9 cellular contexts compared by ENCODE assay signal in the genomic region with DNA sequence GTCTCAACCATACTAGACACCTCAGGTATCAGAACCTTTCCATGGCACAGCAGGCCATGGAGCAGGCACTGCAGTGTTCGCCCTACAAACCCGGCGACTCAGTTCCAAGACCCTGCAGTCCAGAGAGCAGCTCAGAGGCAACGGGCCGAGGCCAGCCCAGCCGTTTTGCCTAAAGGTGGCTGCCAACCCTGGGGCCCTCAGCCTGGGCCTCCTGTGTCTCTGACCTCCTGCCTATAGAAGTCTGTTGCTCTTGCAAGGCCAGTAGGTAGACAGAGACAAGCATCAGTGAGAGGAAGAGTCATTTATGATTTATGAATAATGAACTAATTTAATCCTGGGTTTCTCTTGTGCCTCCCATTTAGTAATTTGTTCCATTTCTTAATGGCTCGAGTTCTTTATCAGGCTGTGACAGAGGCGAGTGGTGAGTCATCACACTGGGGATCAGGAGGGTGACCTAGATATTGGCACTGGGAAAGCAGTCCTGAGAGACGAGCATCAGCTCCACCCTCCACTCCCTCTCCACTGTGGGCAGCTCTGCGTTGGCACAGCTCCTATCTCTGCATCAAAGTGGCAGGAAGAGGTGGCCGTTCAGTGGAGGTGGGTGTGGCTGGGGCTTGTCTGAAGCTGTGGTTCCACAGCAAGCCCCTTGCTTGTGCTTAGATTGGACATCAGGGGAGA.
A peak's percentile ranks its signal among the peaks of the same experiment; 100 is the strongest.
DNase-seq lines count a peak whose midpoint lies in the region; ATAC-seq and TF ChIP-seq lines count a peak whose summit lies in the region.
"Had no signal": no experiment of that assay in that cellular context is flagged by ENCODE, and none has a peak within 500 bp of the region (broad histone marks: within the 10 kb centered on the region; RNA-seq: fewer than 3 reads in every experiment).

No MANE protein-coding gene starts in this region.

- H3K9ac ChIP-seq in SK-N-SH: no peak overlapping the region

- H3K27me3 ChIP-seq in SK-N-SH (ENCODE audit: insufficient read depth) (no peaks in the 10 kb centered on the region), muscle layer of duodenum (ENCODE audit: low read depth, low read length) (no peaks in the 10 kb centered on the region)

- intact Hi-C loops in Calu3 (cut with micrococcal nuclease; ENCODE audit: unreplicated experiment): no loop called here

- no peaks in the 10 kb centered on the region for H3K27me3 Mint-ChIP-seq in Calu3 (ENCODE audit: unreplicated experiment)

- H3K4me1 ChIP-seq in SK-N-SH (ENCODE audit: control insufficient read depth in 1 of 2, insufficient read depth in 2 of 2, low read depth in 1 of 2, low read length in 1 of 2): peaks cover 29 to 65% of the 10 kb centered on the region in 2 experiments
- peaks cover 16 to 20% of the 10 kb centered on the region in 2 donors for H3K4me1 ChIP-seq in muscle layer of duodenum (ENCODE audit: control insufficient read depth in 1 of 2, insufficient read depth in 2 of 2, low read length in 2 of 2)

- no peak overlapping the region for H3K4me3 ChIP-seq in SK-N-SH (ENCODE audit: low read depth in 2 of 2, low read length in 1 of 2)
- no peak overlapping the region for H3K4me3 ChIP-seq in muscle layer of duodenum (ENCODE audit: low read depth in 1 of 2, low read length in 2 of 2)

- no peak overlapping the region for H2AFZ ChIP-seq in SK-N-SH (ENCODE audit: low read depth)

- peak; percentile 48 for DNase-seq in Calu3
- DNase-seq in SK-N-SH: peak; percentile 85
- peak; percentile 63 for DNase-seq in cerebellum (ENCODE audit: low spot score)
- DNase-seq in HCEC 1CT: no peak
- DNase-seq in Kasumi-1 (lab: John Stamatoyannopoulos, UW): no peak

- peak; percentile 22 to 87; a peak in 3 of 4 replicates for TF ChIP-seq EP300 in SK-N-SH (IDR thresholded peaks at IDR 0.05; ENCODE audit: borderline replicate concordance in 1 of 2, low read depth in 1 of 2, low read length in 1 of 2)

- CTCF ChIA-PET in Calu3 (lab: Charles Lee): interaction anchor here (0.8 to 1.3 kb wide), 2 partner anchors 15 to 85 kb away, joined by 3 read pairs; no protein-coding TSS in a partner anchor
- CTCF ChIA-PET in SK-N-SH (lab: Yijun Ruan, JAX): interaction anchor here (0.6 to 1.8 kb wide), 13 partner anchors 9 to 434 kb away, joined by 3 to 7 read pairs (median 3); no protein-coding TSS in a partner anchor

- H3K9me3 ChIP-seq in SK-N-SH (no peaks in the 10 kb centered on the region), muscle layer of duodenum (ENCODE audit: control insufficient read depth in 1 of 2, low read length in 2 of 2) (no peaks in the 10 kb centered on the region)

- ATAC-seq in HG03520 (IDR thresholded peaks at IDR 0.05; ENCODE audit: unreplicated experiment) (no peak), HG03469 (IDR thresholded peaks at IDR 0.05; ENCODE audit: unreplicated experiment) (no peak)

- no peak overlapping the region for H3K27ac Mint-ChIP-seq in Calu3 (ENCODE audit: unreplicated experiment)
- H3K27ac Mint-ChIP-seq: activated naive CD8-positive, alpha-beta T cell treated with anti-CD3 and anti-CD28 coated beads, Interleukin-2, amount 10 ng/mL, durations not matched to agents 7 days and 5 days had no signal

- H3K36me3 Mint-ChIP-seq in Calu3 (ENCODE audit: insufficient read depth, unreplicated experiment): peaks cover 11% of the 10 kb centered on the region
- H3K36me3 Mint-ChIP-seq: activated naive CD8-positive, alpha-beta T cell treated with anti-CD3 and anti-CD28 coated beads, Interleukin-2, amount 10 ng/mL, durations not matched to agents 7 days and 5 days had no signal

- POLR2A ChIA-PET in SK-N-SH (lab: Yijun Ruan, JAX): interaction anchor here (0.6 to 2.4 kb wide), 3 partner anchors 15 to 673 kb away, joined by 3 to 8 read pairs (median 4); no protein-coding TSS in a partner anchor

- peaks cover 30% of the 10 kb centered on the region for H3F3A ChIP-seq in SK-N-SH (replicated peaks; ENCODE audit: insufficient read depth)

- H3K79me2 ChIP-seq in SK-N-SH (ENCODE audit: insufficient read depth): no peaks in the 10 kb centered on the region

- H3K4me2 ChIP-seq in SK-N-SH: peak overlapping the region; percentile 71; the same call in 1 of the 2 replicates

- no peaks in the 10 kb centered on the region for H3K36me3 ChIP-seq in SK-N-SH (replicated peaks in 1 of 2; ENCODE audit: control insufficient read depth in 1 of 2, insufficient read depth in 2 of 2, low read length in 1 of 2)
- H3K36me3 ChIP-seq in muscle layer of duodenum (ENCODE audit: control insufficient read depth in 1 of 2, insufficient read depth in 2 of 2, low read length in 2 of 2): no peaks in the 10 kb centered on the region

- H3K9me3 Mint-ChIP-seq in Calu3 (ENCODE audit: low read depth, unreplicated experiment): no peaks in the 10 kb centered on the region
- H3K9me3 Mint-ChIP-seq: activated naive CD8-positive, alpha-beta T cell treated with anti-CD3 and anti-CD28 coated beads, Interleukin-2, amount 10 ng/mL, durations not matched to agents 7 days and 5 days had no signal

- BruUV-seq in Calu3 (replicated peaks; lab: Mats Ljungman, UMichigan): no TSS peak

- H3K27ac ChIP-seq in SK-N-SH (ENCODE audit: low read depth in 2 of 2, low read length in 1 of 2) (peak overlapping the region; percentile 75 to 96), muscle layer of duodenum (ENCODE audit: low read length) (peak overlapping the region; percentile 48)

- peaks cover 48% of the 10 kb centered on the region for H3K4me1 Mint-ChIP-seq in Calu3 (ENCODE audit: low read depth, unreplicated experiment)

- no peaks in the 10 kb centered on the region for H4K20me1 ChIP-seq in SK-N-SH (ENCODE audit: insufficient read depth)

- no peak for TF ChIP-seq CTCF in Calu3 (IDR thresholded peaks at IDR 0.05; ENCODE audit: unreplicated experiment)
- no peak for TF ChIP-seq CTCF in SK-N-SH (IDR thresholded peaks at IDR 0.05)

- TF ChIP-seq RAD21 in SK-N-SH (IDR thresholded peaks at IDR 0.05; ENCODE audit: low read length): peak; percentile 16

- no peak overlapping the region for H3K4me3 Mint-ChIP-seq in Calu3 (ENCODE audit: low read depth, unreplicated experiment)
- H3K4me3 Mint-ChIP-seq: activated naive CD8-positive, alpha-beta T cell treated with anti-CD3 and anti-CD28 coated beads, Interleukin-2, amount 10 ng/mL, durations not matched to agents 7 days and 5 days had no signal

- 2% methylated on average over 7 of the region's 11 CpGs for WGBS in SK-N-SH (ENCODE audit: low lambda C conversion rate)

- H3K9me2 ChIP-seq in SK-N-SH: no peaks in the 10 kb centered on the region

TF ChIP-seq in SK-N-SH, 30 proteins besides CTCF, POLR2A, EP300 and RAD21 (continues in another document):
- TF ChIP-seq GABPA (IDR thresholded peaks at IDR 0.05; ENCODE audit: low read depth): no peak
- TF ChIP-seq, protein P1, sequence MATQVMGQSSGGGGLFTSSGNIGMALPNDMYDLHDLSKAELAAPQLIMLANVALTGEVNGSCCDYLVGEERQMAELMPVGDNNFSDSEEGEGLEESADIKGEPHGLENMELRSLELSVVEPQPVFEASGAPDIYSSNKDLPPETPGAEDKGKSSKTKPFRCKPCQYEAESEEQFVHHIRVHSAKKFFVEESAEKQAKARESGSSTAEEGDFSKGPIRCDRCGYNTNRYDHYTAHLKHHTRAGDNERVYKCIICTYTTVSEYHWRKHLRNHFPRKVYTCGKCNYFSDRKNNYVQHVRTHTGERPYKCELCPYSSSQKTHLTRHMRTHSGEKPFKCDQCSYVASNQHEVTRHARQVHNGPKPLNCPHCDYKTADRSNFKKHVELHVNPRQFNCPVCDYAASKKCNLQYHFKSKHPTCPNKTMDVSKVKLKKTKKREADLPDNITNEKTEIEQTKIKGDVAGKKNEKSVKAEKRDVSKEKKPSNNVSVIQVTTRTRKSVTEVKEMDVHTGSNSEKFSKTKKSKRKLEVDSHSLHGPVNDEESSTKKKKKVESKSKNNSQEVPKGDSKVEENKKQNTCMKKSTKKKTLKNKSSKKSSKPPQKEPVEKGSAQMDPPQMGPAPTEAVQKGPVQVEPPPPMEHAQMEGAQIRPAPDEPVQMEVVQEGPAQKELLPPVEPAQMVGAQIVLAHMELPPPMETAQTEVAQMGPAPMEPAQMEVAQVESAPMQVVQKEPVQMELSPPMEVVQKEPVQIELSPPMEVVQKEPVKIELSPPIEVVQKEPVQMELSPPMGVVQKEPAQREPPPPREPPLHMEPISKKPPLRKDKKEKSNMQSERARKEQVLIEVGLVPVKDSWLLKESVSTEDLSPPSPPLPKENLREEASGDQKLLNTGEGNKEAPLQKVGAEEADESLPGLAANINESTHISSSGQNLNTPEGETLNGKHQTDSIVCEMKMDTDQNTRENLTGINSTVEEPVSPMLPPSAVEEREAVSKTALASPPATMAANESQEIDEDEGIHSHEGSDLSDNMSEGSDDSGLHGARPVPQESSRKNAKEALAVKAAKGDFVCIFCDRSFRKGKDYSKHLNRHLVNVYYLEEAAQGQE (IDR thresholded peaks at IDR 0.05; ENCODE audit: low read depth, low read length): no peak
- no peak for TF ChIP-seq MEF2A (IDR thresholded peaks at IDR 0.05; ENCODE audit: borderline replicate concordance, low read depth)
- TF ChIP-seq, protein P2, sequence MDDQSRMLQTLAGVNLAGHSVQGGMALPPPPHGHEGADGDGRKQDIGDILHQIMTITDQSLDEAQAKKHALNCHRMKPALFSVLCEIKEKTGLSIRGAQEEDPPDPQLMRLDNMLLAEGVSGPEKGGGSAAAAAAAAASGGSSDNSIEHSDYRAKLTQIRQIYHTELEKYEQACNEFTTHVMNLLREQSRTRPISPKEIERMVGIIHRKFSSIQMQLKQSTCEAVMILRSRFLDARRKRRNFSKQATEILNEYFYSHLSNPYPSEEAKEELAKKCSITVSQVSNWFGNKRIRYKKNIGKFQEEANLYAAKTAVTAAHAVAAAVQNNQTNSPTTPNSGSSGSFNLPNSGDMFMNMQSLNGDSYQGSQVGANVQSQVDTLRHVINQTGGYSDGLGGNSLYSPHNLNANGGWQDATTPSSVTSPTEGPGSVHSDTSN (IDR thresholded peaks at IDR 0.05): peak; percentile 30; the same call in 1 of the 2 replicates
- peak; percentile 85 for TF ChIP-seq RCOR1 (IDR thresholded peaks at IDR 0.05; ENCODE audit: low read length)
- peak; percentile 73 for TF ChIP-seq TCF12 (IDR thresholded peaks at IDR 0.05)
- peak; percentile 76; the same call in 1 of the 2 replicates for TF ChIP-seq FOXJ3 (CRISPR knock-in tag; IDR thresholded peaks at IDR 0.05)
- peak; percentile 44; the same call in 1 of the 2 replicates for TF ChIP-seq RFX5 (IDR thresholded peaks at IDR 0.05; ENCODE audit: low read length)
- TF ChIP-seq GATA2 (CRISPR knock-in tag; IDR thresholded peaks at IDR 0.05): peak; percentile 97
- peak; percentile 74 for TF ChIP-seq JUND (IDR thresholded peaks at IDR 0.05)
- peak; percentile 88 for TF ChIP-seq NFIC (IDR thresholded peaks at IDR 0.05; ENCODE audit: borderline replicate concordance)
- TF ChIP-seq FOSL2 (IDR thresholded peaks at IDR 0.05; ENCODE audit: borderline replicate concordance, low read depth): peak; percentile 68; the same call in 1 of the 2 replicates

Comparison
In these comparisons a context has a peak if more than half of its experiments do, and no peak if none do; other contexts are left out.
1. DNase-seq: peak in Calu3 (single experiment), SK-N-SH (single experiment) and cerebellum (single experiment); none in HCEC 1CT (single experiment) and Kasumi-1 (0 of 2).